Comparison of ENCODE assay signal across 1 cellular context in genomic region chr2:98583866-98584618, GRCh38.
TF ChIP-seq lines count a peak whose summit lies in the region.

No MANE protein-coding gene starts in this region.

TF ChIP-seq in HepG2, 621 proteins besides CTCF, POLR2A, EP300 and RAD21 (continued from another document and continues in another):
- TF ChIP-seq ZBTB4 (CRISPR knock-in tag; IDR thresholded peaks at IDR 0.05; ENCODE audit: borderline replicate concordance) (peak; percentile 84; the same call in 1 of the 2 replicates), HNRNPUL1 (IDR thresholded peaks at IDR 0.05; ENCODE audit: low read depth, low read length) (no peak), ZFYVE20 (CRISPR knock-in tag; IDR thresholded peaks at IDR 0.05; ENCODE audit: borderline replicate concordance, low read depth) (no peak), JARID2 (CRISPR knock-in tag; IDR thresholded peaks at IDR 0.05; ENCODE audit: insufficient replicate concordance) (no peak), ZNF225 (CRISPR knock-in tag; IDR thresholded peaks at IDR 0.05) (0 out of 2 replicates have a peak, but pooled peaks have one; percentile 33), ATF1 (CRISPR knock-in tag; IDR thresholded peaks at IDR 0.05) (no peak), TFAP4 (IDR thresholded peaks at IDR 0.05; ENCODE audit: borderline replicate concordance, low read depth) (no peak), ZNF784 (CRISPR knock-in tag; IDR thresholded peaks at IDR 0.05; ENCODE audit: borderline replicate concordance) (no peak), ZFP1 (CRISPR knock-in tag; IDR thresholded peaks at IDR 0.05) (no peak), ZNF33B (CRISPR knock-in tag; IDR thresholded peaks at IDR 0.05) (peak; percentile 62; the same call in 1 of the 2 replicates), NFRKB (IDR thresholded peaks at IDR 0.05) (no peak), ZNF282 (IDR thresholded peaks at IDR 0.05; ENCODE audit: partially characterized antibody) (no peak), IRX3 (CRISPR knock-in tag; IDR thresholded peaks at IDR 0.05; ENCODE audit: borderline replicate concordance, low read depth) (peak; percentile 74; the same call in 1 of the 2 replicates), CBX2 (IDR thresholded peaks at IDR 0.05; ENCODE audit: low read depth, low read length) (no peak), CBX2 (CRISPR knock-in tag; IDR thresholded peaks at IDR 0.05; ENCODE audit: low read depth) (no peak), ZNF703 (CRISPR knock-in tag; IDR thresholded peaks at IDR 0.05; ENCODE audit: borderline replicate concordance) (no peak), RCOR2 (CRISPR knock-in tag; IDR thresholded peaks at IDR 0.05) (peak; percentile 76; the same call in 1 of the 2 replicates), TEF (CRISPR knock-in tag; IDR thresholded peaks at IDR 0.05) (no peak), PREB (CRISPR knock-in tag; IDR thresholded peaks at IDR 0.05) (no peak), HMG20B (CRISPR knock-in tag; conservative IDR thresholded peaks at IDR 0.05) (no peak; the same call in 1 of the 2 replicates), RBM39 (IDR thresholded peaks at IDR 0.05; ENCODE audit: low read depth, low read length, poor library complexity, severe bottlenecking) (no peak), ZBTB49 (CRISPR knock-in tag; IDR thresholded peaks at IDR 0.05; ENCODE audit: borderline replicate concordance) (no peak), ARID4A (CRISPR knock-in tag; IDR thresholded peaks at IDR 0.05; ENCODE audit: borderline replicate concordance) (peak; percentile 72), AGO2 (optimal IDR thresholded peaks at IDR 0.05; ENCODE audit: low read depth, low read length) (no peak), SETDB1 (CRISPR knock-in tag; IDR thresholded peaks at IDR 0.05; ENCODE audit: borderline replicate concordance) (no peak), MEF2D (CRISPR knock-in tag; IDR thresholded peaks at IDR 0.05) (peak; percentile 87), RARA (CRISPR knock-in tag; IDR thresholded peaks at IDR 0.05) (peak; percentile 44), RFX1 (IDR thresholded peaks at IDR 0.05) (no peak), MAFF (IDR thresholded peaks at IDR 0.05; ENCODE audit: low read depth, low read length) (0 out of 2 replicates have a peak, but pooled peaks have one; percentile 12), ZNF350 (CRISPR knock-in tag; IDR thresholded peaks at IDR 0.05; ENCODE audit: borderline replicate concordance, low read depth) (peak; percentile 56), AKAP8 (CRISPR knock-in tag; IDR thresholded peaks at IDR 0.05) (no peak), ZKSCAN8 (CRISPR knock-in tag; IDR thresholded peaks at IDR 0.05; ENCODE audit: borderline replicate concordance) (no peak; the same call in 1 of the 2 replicates), TFDP1 (CRISPR knock-in tag; IDR thresholded peaks at IDR 0.05; ENCODE audit: borderline replicate concordance) (peak; percentile 81; the same call in 1 of the 2 replicates), CBFB (CRISPR knock-in tag; IDR thresholded peaks at IDR 0.05) (no peak), ZNF235 (CRISPR knock-in tag; IDR thresholded peaks at IDR 0.05; ENCODE audit: borderline replicate concordance) (no peak), FOXP4 (CRISPR knock-in tag; IDR thresholded peaks at IDR 0.05) (peak; percentile 69; the same call in 1 of the 2 replicates), RXRA (CRISPR knock-in tag; IDR thresholded peaks at IDR 0.05) (peak; percentile 14), MED8 (CRISPR knock-in tag; IDR thresholded peaks at IDR 0.05; ENCODE audit: insufficient replicate concordance) (no peak), CENPT (CRISPR knock-in tag; IDR thresholded peaks at IDR 0.05; ENCODE audit: low read depth) (no peak), ZNF766 (CRISPR knock-in tag; IDR thresholded peaks at IDR 0.05; ENCODE audit: borderline replicate concordance) (no peak), MED13 (CRISPR knock-in tag; IDR thresholded peaks at IDR 0.05) (no peak), MAX (IDR thresholded peaks at IDR 0.05) (peak; percentile 93)
